In genomic region chr1:231918239-231919015, GRCh38 we compare ENCODE assay signal across 10 cellular contexts.
DNase-seq lines count a peak whose midpoint lies in the region; ATAC-seq and TF ChIP-seq lines count a peak whose summit lies in the region.
"Had no signal": no experiment of that assay in that cellular context is flagged by ENCODE, and none has a peak within 500 bp of the region (broad histone marks: within the 10 kb centered on the region; RNA-seq: fewer than 3 reads in every experiment).

No MANE protein-coding gene starts in this region.

- ATAC-seq in stimulated activated naive CD8-positive, alpha-beta T cell treated with anti-CD3 and anti-CD28 coated beads, Interleukin-15, amount 100 ng/mL, for 72 hours: no peak
- ATAC-seq: gastroesophageal sphincter had no signal

- H3K27ac ChIP-seq in dorsolateral prefrontal cortex: no peak overlapping the region
- H3K27ac ChIP-seq in WERI-Rb-1: no peak overlapping the region

- no peaks in the 10 kb centered on the region for H3K36me3 ChIP-seq in WERI-Rb-1
- H3K36me3 ChIP-seq: gastroesophageal sphincter had no signal

- H3K4me3 ChIP-seq in dorsolateral prefrontal cortex: peak overlapping the region in 1 of 59 donors; percentile 42
- H3K4me3 ChIP-seq in WERI-Rb-1 (ENCODE audit: low read depth, low read length): no peak overlapping the region
- H3K4me3 ChIP-seq: gastroesophageal sphincter had no signal

- no peaks in the 10 kb centered on the region for H3K9me3 ChIP-seq in WERI-Rb-1 (ENCODE audit: severe bottlenecking)
- H3K9me3 ChIP-seq: gastroesophageal sphincter had no signal

- H3K27me3 ChIP-seq in dorsolateral prefrontal cortex: no peaks in the 10 kb centered on the region
- H3K27me3 ChIP-seq in WERI-Rb-1 (ENCODE audit: insufficient read depth, low read depth, severe bottlenecking): no peaks in the 10 kb centered on the region
- H3K27me3 ChIP-seq: gastroesophageal sphincter had no signal

- H3K27me3 Mint-ChIP-seq in T-helper 2 cell treated with Interferon-gamma antibody and Interleukin-4, amounts not matched to agents 5 μg/mL and 100 μg/mL, for 36 hours (ENCODE audit: low read depth): peaks cover 9% of the 10 kb centered on the region
- peaks cover 6% of the 10 kb centered on the region for H3K27me3 Mint-ChIP-seq in endothelial cell (ENCODE audit: unreplicated experiment)
- H3K27me3 Mint-ChIP-seq in stimulated activated naive CD8-positive, alpha-beta T cell treated with anti-CD3 and anti-CD28 coated beads, Interleukin-15, amount 100 ng/mL, for 72 hours: no peaks in the 10 kb centered on the region

- peak; percentile 32 for DNase-seq in activated naive CD4-positive, alpha-beta T cell treated with Interleukin-2 at 50 U/mL for 16 hours
- no peak for DNase-seq in activated naive CD4-positive, alpha-beta T cell (lab: John Stamatoyannopoulos, UW)
- peak; percentile 27 for DNase-seq in T-helper 2 cell treated with Interferon-gamma antibody and Interleukin-4, amounts not matched to agents 5 μg/mL and 100 μg/mL, for 36 hours (ENCODE audit: low spot score)
- DNase-seq in endothelial cell (ENCODE audit: low spot score) (no peak), dorsolateral prefrontal cortex (no peak), NCI-H2227 (lab: John Stamatoyannopoulos, UW; ENCODE audit: unreplicated experiment) (no peak), WERI-Rb-1 (no peak)
- DNase-seq in stimulated activated naive CD8-positive, alpha-beta T cell treated with anti-CD3 and anti-CD28 coated beads, Interleukin-15, amount 100 ng/mL, for 72 hours: no peak
- DNase-seq: NCI-H774 had no signal

- peak overlapping the region; percentile 22 for H3K27ac Mint-ChIP-seq in T-helper 2 cell treated with Interferon-gamma antibody and Interleukin-4, amounts not matched to agents 5 μg/mL and 100 μg/mL, for 36 hours
- H3K27ac Mint-ChIP-seq in endothelial cell (ENCODE audit: unreplicated experiment): peak overlapping the region; percentile 89
- no peak overlapping the region for H3K27ac Mint-ChIP-seq in stimulated activated naive CD8-positive, alpha-beta T cell treated with anti-CD3 and anti-CD28 coated beads, Interleukin-15, amount 100 ng/mL, for 72 hours

- TF ChIP-seq CTCF in endothelial cell (IDR thresholded peaks at IDR 0.05; ENCODE audit: unreplicated experiment) (no peak), dorsolateral prefrontal cortex (IDR thresholded peaks at IDR 0.05 in 54 of 56, conservative IDR thresholded peaks at IDR 0.05 in 2 of 56; ENCODE audit: low read depth in 1 of 56, partially characterized antibody in 56 of 56) (no peak), WERI-Rb-1 (IDR thresholded peaks at IDR 0.05; ENCODE audit: low read depth, low read length) (no peak)

- no peaks in the 10 kb centered on the region for H3K36me3 Mint-ChIP-seq in T-helper 2 cell treated with Interferon-gamma antibody and Interleukin-4, amounts not matched to agents 5 μg/mL and 100 μg/mL, for 36 hours (ENCODE audit: low read depth)
- H3K36me3 Mint-ChIP-seq in endothelial cell (ENCODE audit: low read depth, unreplicated experiment): peaks cover 12% of the 10 kb centered on the region

- intact Hi-C loops in dorsolateral prefrontal cortex (cut with DNase I): no loop called here

- peak overlapping the region; percentile 77 for H3K4me3 Mint-ChIP-seq in T-helper 2 cell treated with Interferon-gamma antibody and Interleukin-4, amounts not matched to agents 5 μg/mL and 100 μg/mL, for 36 hours
- H3K4me3 Mint-ChIP-seq in endothelial cell (ENCODE audit: unreplicated experiment): peak overlapping the region; percentile 64
- H3K4me3 Mint-ChIP-seq in stimulated activated naive CD8-positive, alpha-beta T cell treated with anti-CD3 and anti-CD28 coated beads, Interleukin-15, amount 100 ng/mL, for 72 hours: peak overlapping the region; percentile 61 to 69

- H3K9me3 Mint-ChIP-seq in T-helper 2 cell treated with Interferon-gamma antibody and Interleukin-4, amounts not matched to agents 5 μg/mL and 100 μg/mL, for 36 hours: no peaks in the 10 kb centered on the region
- no peaks in the 10 kb centered on the region for H3K9me3 Mint-ChIP-seq in endothelial cell (ENCODE audit: unreplicated experiment)
- no peaks in the 10 kb centered on the region for H3K9me3 Mint-ChIP-seq in stimulated activated naive CD8-positive, alpha-beta T cell treated with anti-CD3 and anti-CD28 coated beads, Interleukin-15, amount 100 ng/mL, for 72 hours

- peaks cover 48% of the 10 kb centered on the region for H3K4me1 Mint-ChIP-seq in T-helper 2 cell treated with Interferon-gamma antibody and Interleukin-4, amounts not matched to agents 5 μg/mL and 100 μg/mL, for 36 hours (ENCODE audit: low read depth)
- peaks cover 68% of the 10 kb centered on the region for H3K4me1 Mint-ChIP-seq in endothelial cell (ENCODE audit: unreplicated experiment)
- H3K4me1 Mint-ChIP-seq in stimulated activated naive CD8-positive, alpha-beta T cell treated with anti-CD3 and anti-CD28 coated beads, Interleukin-15, amount 100 ng/mL, for 72 hours: peaks cover 86% of the 10 kb centered on the region

Comparison
In these comparisons a context has a peak if more than half of its experiments do, and no peak if none do; other contexts are left out.
1. DNase-seq: peak in activated naive CD4-positive, alpha-beta T cell treated with Interleukin-2 at 50 U/mL for 16 hours (single experiment) and T-helper 2 cell treated with Interferon-gamma antibody and Interleukin-4, amounts not matched to agents 5 μg/mL and 100 μg/mL, for 36 hours (single experiment); none in activated naive CD4-positive, alpha-beta T cell (0 of 4), endothelial cell (single experiment), stimulated activated naive CD8-positive, alpha-beta T cell treated with anti-CD3 and anti-CD28 coated beads, Interleukin-15, amount 100 ng/mL, for 72 hours (0 of 2), dorsolateral prefrontal cortex (0 of 10), NCI-H2227 (single experiment) and WERI-Rb-1 (single experiment).
2. H3K27ac Mint-ChIP-seq: peak in T-helper 2 cell treated with Interferon-gamma antibody and Interleukin-4, amounts not matched to agents 5 μg/mL and 100 μg/mL, for 36 hours (single experiment) and endothelial cell (single experiment); none in stimulated activated naive CD8-positive, alpha-beta T cell treated with anti-CD3 and anti-CD28 coated beads, Interleukin-15, amount 100 ng/mL, for 72 hours (0 of 2).
3. Peak in every context shown above with its lines, with median percentiles within 50 percentile points of each other: H3K4me3 Mint-ChIP-seq.